Comparison of ENCODE assay signal across 19 cellular contexts in genomic region chr3:45948409-45948808, GRCh38. TPM values are rescaled to one million over a fixed set of nuclear protein-coding genes. Genes with fewer than 3 reads are reported as not detected.
DNase-seq lines count a peak whose midpoint lies in the region; ATAC-seq and TF ChIP-seq lines count a peak whose summit lies in the region.
"Had no signal": no experiment of that assay in that cellular context is flagged by ENCODE, and none has a peak within 500 bp of the region (broad histone marks: within the 10 kb centered on the region; RNA-seq: fewer than 3 reads in every experiment).

No MANE protein-coding gene starts in this region.

- peak overlapping the region; percentile 79 for H3K27ac ChIP-seq in vagina
- H3K27ac ChIP-seq: dorsolateral prefrontal cortex, SJCRH30 had no signal

- H3K36me3 ChIP-seq in vagina, result peaks cover 0 to 48% of the 10 kb centered on the region in 2 donors
- H3K36me3 ChIP-seq: SJCRH30 had no signal

- no peaks in the 10 kb centered on the region for H3K27me3 ChIP-seq in vagina
- H3K27me3 ChIP-seq: dorsolateral prefrontal cortex, SJCRH30, upper lobe of left lung had no signal

- peak overlapping the region; percentile 52 for H3K4me3 Mint-ChIP-seq in natural killer cell treated with Interleukin-12 subunit alpha and Interleukin-12 subunit beta and Interleukin-15 and Interleukin-18, amount 100 ng/mL, for 72 hours
- no peak overlapping the region for H3K4me3 Mint-ChIP-seq in natural killer cell
- H3K4me3 Mint-ChIP-seq: activated T-cell treated with anti-CD3 and anti-CD28 coated beads, Interleukin-2, amount 50 U/mL, for 4 hours; B cell; H9 had no signal

- peaks cover 0 to 2% of the 10 kb centered on the region in 2 donors for H3K27me3 Mint-ChIP-seq in natural killer cell treated with Interleukin-12 subunit alpha and Interleukin-12 subunit beta and Interleukin-15 and Interleukin-18, amount 100 ng/mL, for 72 hours
- H3K27me3 Mint-ChIP-seq in natural killer cell (ENCODE audit: low read depth in 2 of 2), result no peaks in the 10 kb centered on the region
- H3K27me3 Mint-ChIP-seq: B cell, progenitor cell of endocrine pancreas had no signal

- TF ChIP-seq CTCF in natural killer cell (IDR thresholded peaks at IDR 0.05) (no peak), fibroblast of mammary gland (conservative IDR thresholded peaks at IDR 0.05; ENCODE audit: control insufficient read depth, insufficient read depth, low read depth, low read length) (no peak), vagina (IDR thresholded peaks at IDR 0.05) (no peak)

- no peaks in the 10 kb centered on the region for H3K9me3 Mint-ChIP-seq in natural killer cell treated with Interleukin-12 subunit alpha and Interleukin-12 subunit beta and Interleukin-15 and Interleukin-18, amount 100 ng/mL, for 72 hours
- no peaks in the 10 kb centered on the region for H3K9me3 Mint-ChIP-seq in natural killer cell
- H3K9me3 Mint-ChIP-seq: activated T-cell treated with anti-CD3 and anti-CD28 coated beads, Interleukin-2, amount 50 U/mL, for 4 hours; H9 had no signal

- no peaks in the 10 kb centered on the region for H3K9me3 ChIP-seq in vagina
- H3K9me3 ChIP-seq: SJCRH30, upper lobe of left lung had no signal

- H3K36me3 Mint-ChIP-seq in natural killer cell treated with Interleukin-12 subunit alpha and Interleukin-12 subunit beta and Interleukin-15 and Interleukin-18, amount 100 ng/mL, for 72 hours, result peaks cover 26% of the 10 kb centered on the region
- H3K36me3 Mint-ChIP-seq in natural killer cell, result peaks cover 7% of the 10 kb centered on the region

- peak in 1 of 2 donors; percentile 11 for ATAC-seq in natural killer cell treated with Interleukin-12 subunit alpha and Interleukin-12 subunit beta and Interleukin-15 and Interleukin-18, amount 100 ng/mL, for 72 hours
- ATAC-seq in natural killer cell (no peak), HG03159 (IDR thresholded peaks at IDR 0.05; ENCODE audit: unreplicated experiment) (no peak), SK-N-SH treated with all-trans-retinoic acid at 6 μM for 48 hours (no peak)
- ATAC-seq: activated T-cell treated with anti-CD3 and anti-CD28 coated beads, Interleukin-2, amount 50 U/mL, for 4 hours had no signal

- H3K4me3 ChIP-seq in fibroblast of mammary gland (ENCODE audit: control insufficient read depth, low read depth, low read length) (no peak overlapping the region), vagina (no peak overlapping the region)
- H3K4me3 ChIP-seq: dorsolateral prefrontal cortex, SJCRH30, upper lobe of left lung had no signal

- DNase-seq in natural killer cell treated with Interleukin-12 subunit alpha and Interleukin-12 subunit beta and Interleukin-15 and Interleukin-18, amount 100 ng/mL, for 72 hours (ENCODE audit: low spot score), result no peak
- DNase-seq in natural killer cell (no peak), T1000 (lab: John Stamatoyannopoulos, UW) (peak; percentile 23), fibroblast of mammary gland (ENCODE audit: low read depth) (peak; percentile 40), vagina (ENCODE audit: extremely low spot score in 2 of 2) (no peak), NCI-H2029 (lab: John Stamatoyannopoulos, UW) (no peak)
- DNase-seq: activated T-cell treated with anti-CD3 and anti-CD28 coated beads, Interleukin-2, amount 50 U/mL, for 4 hours; dorsolateral prefrontal cortex; H9; kidney; MM.1S; NK-92 treated with Interleukin-12 subunit alpha and Interleukin-12 subunit beta, amount 100 ng/mL, for 24 hours; SJCRH30; upper lobe of left lung had no signal

- no peak for TF ChIP-seq POLR2A in vagina (IDR thresholded peaks at IDR 0.05)

- intact Hi-C loops in natural killer cell (cut with micrococcal nuclease), result no loop called here
- intact Hi-C loops in vagina (cut with DNase I), result no loop called here

- peaks cover 45% of the 10 kb centered on the region for H3K4me1 ChIP-seq in vagina
- H3K4me1 ChIP-seq: SJCRH30 had no signal

- H3K4me1 Mint-ChIP-seq in natural killer cell treated with Interleukin-12 subunit alpha and Interleukin-12 subunit beta and Interleukin-15 and Interleukin-18, amount 100 ng/mL, for 72 hours (ENCODE audit: low read depth in 2 of 2), result peaks cover 61 to 72% of the 10 kb centered on the region in 2 donors
- peaks cover 59 to 60% of the 10 kb centered on the region in 2 donors for H3K4me1 Mint-ChIP-seq in natural killer cell
- H3K4me1 Mint-ChIP-seq: B cell, H9 had no signal

- H3K27ac Mint-ChIP-seq in natural killer cell treated with Interleukin-12 subunit alpha and Interleukin-12 subunit beta and Interleukin-15 and Interleukin-18, amount 100 ng/mL, for 72 hours, result peak overlapping the region; percentile 78 to 80
- no peak overlapping the region for H3K27ac Mint-ChIP-seq in natural killer cell
- H3K27ac Mint-ChIP-seq: B cell, H9, progenitor cell of endocrine pancreas had no signal

TF ChIP-seq in SK-N-SH treated with all-trans-retinoic acid at 6 μM for 48 hours, 23 proteins besides CTCF, POLR2A, EP300 and RAD21 (continues in another document):
- TF ChIP-seq ZFP30 (CRISPR knock-in tag; IDR thresholded peaks at IDR 0.05) (no peak), CSRNP3 (CRISPR knock-in tag; IDR thresholded peaks at IDR 0.05) (no peak), PPARA (CRISPR knock-in tag; IDR thresholded peaks at IDR 0.05; ENCODE audit: borderline replicate concordance) (no peak), ZNF565 (CRISPR knock-in tag; conservative IDR thresholded peaks at IDR 0.05; ENCODE audit: low read depth) (no peak), PATZ1 (CRISPR knock-in tag; IDR thresholded peaks at IDR 0.05; ENCODE audit: borderline replicate concordance) (no peak), OSR1 (CRISPR knock-in tag; IDR thresholded peaks at IDR 0.05) (no peak), CSDC2 (CRISPR knock-in tag; IDR thresholded peaks at IDR 0.05) (no peak), ARNTL (CRISPR knock-in tag; IDR thresholded peaks at IDR 0.05; ENCODE audit: borderline replicate concordance, low read depth) (no peak), TSHZ2 (CRISPR knock-in tag; IDR thresholded peaks at IDR 0.05) (no peak), ZNF70 (CRISPR knock-in tag; IDR thresholded peaks at IDR 0.05) (no peak), ZFP3 (CRISPR knock-in tag; IDR thresholded peaks at IDR 0.05) (no peak), ZC3H10 (CRISPR knock-in tag; IDR thresholded peaks at IDR 0.05) (no peak), TCF4 (CRISPR knock-in tag; IDR thresholded peaks at IDR 0.05; ENCODE audit: borderline replicate concordance) (no peak), SNAI2 (CRISPR knock-in tag; IDR thresholded peaks at IDR 0.05) (no peak), ISL1 (CRISPR knock-in tag; IDR thresholded peaks at IDR 0.05) (no peak)

RNA-seq across cellular contexts. Expression of gene CXCR6, which starts 5.1 kb away (rescaled TPM):
- total RNA-seq in natural killer cell treated with Interleukin-12 subunit alpha and Interleukin-12 subunit beta and Interleukin-15 and Interleukin-18, amount 100 ng/mL, for 72 hours, result 1 to 10 TPM; 4.0 to 5.3 TPM
- total RNA-seq in natural killer cell, result 1 to 10 TPM in 2 of 3 donors, under 1 TPM in 1; 0.95 to 2.1 (median 1.7) TPM
- total RNA-seq in vagina, result 9.6 TPM
- total RNA-seq: B cell, glomerular endothelial cell, H9, progenitor cell of endocrine pancreas, SJCRH30 had no signal

RNA-seq across cellular contexts. Expression of gene FYCO1, which starts 47.2 kb away (rescaled TPM):
- 10 to 100 TPM; 14.6 to 30.3 TPM for total RNA-seq in natural killer cell treated with Interleukin-12 subunit alpha and Interleukin-12 subunit beta and Interleukin-15 and Interleukin-18, amount 100 ng/mL, for 72 hours
- total RNA-seq in natural killer cell, result 10 to 100 TPM; 23.0 to 28.4 (median 27.5) TPM
- total RNA-seq in vagina, result 45.7 TPM

Comparison
In these comparisons a context has a peak if more than half of its experiments do, and no peak if none do; other contexts are left out.
1. H3K27ac Mint-ChIP-seq: peak in natural killer cell treated with Interleukin-12 subunit alpha and Interleukin-12 subunit beta and Interleukin-15 and Interleukin-18, amount 100 ng/mL, for 72 hours (2 of 2); none in natural killer cell (0 of 2).
2. DNase-seq: peak in T1000 (single experiment) and fibroblast of mammary gland (single experiment); none in natural killer cell treated with Interleukin-12 subunit alpha and Interleukin-12 subunit beta and Interleukin-15 and Interleukin-18, amount 100 ng/mL, for 72 hours (single experiment), natural killer cell (single experiment), vagina (0 of 2) and NCI-H2029 (single experiment).